7 cellular contexts compared by ENCODE assay signal in the genomic region with DNA sequence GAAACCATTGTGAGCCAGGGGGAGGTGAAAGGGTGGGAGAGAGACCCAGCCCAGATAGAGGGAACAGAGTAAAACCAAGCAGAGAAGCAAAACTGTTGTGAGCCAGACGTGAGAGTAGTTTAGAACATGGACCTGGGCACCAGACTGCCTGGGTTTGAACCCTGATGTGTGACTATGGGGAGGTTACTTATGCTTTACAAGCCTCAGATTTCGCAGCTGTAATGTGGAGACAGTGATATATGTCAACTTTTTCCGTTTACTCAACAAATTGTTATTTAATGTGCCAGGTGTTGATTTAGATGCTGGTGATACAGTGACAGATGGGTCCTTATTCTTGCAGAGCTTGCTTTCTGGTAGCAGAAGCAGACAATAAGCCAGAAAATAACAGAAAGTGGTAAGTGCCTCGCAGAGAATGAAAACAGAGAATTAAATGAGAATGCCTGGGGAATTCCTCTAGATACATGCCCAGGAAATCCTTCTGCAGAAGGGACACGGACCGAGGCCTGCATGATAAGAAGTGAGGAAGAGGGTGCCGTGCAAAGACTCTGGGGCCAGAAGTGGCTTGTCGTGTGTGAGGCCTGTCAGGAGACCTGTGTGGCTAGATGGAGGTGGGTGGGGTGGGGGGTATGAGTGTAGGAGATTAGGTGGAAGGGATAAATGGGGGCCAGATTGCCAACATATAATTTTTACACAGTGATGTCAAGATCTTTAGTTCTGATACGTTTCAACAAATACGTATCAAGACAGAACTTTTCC. TPM values are rescaled to one million over a fixed set of nuclear protein-coding genes. Genes with fewer than 3 reads are reported as not detected.
A peak's percentile ranks its signal among the peaks of the same experiment; 100 is the strongest.
DNase-seq lines count a peak whose midpoint lies in the region; ATAC-seq, FAIRE-seq and TF ChIP-seq lines count a peak whose summit lies in the region.

No MANE protein-coding gene starts in this region.

- H4K20me1 ChIP-seq in OCI-LY3 (ENCODE audit: insufficient read depth, low read length) (peaks cover 15% of the 10 kb centered on the region), keratinocyte (ENCODE audit: control insufficient read depth, extremely low read depth, insufficient read depth, low read length) (no peaks in the 10 kb centered on the region)

- H3K4me2 ChIP-seq in OCI-LY3 (ENCODE audit: low read length) (peak overlapping the region; percentile 51), keratinocyte (ENCODE audit: control insufficient read depth, extremely low read depth, insufficient read depth, low read depth, low read length) (peak overlapping the region; percentile 35)

- H3K27ac ChIP-seq in OCI-LY3 (ENCODE audit: low read length) (peak overlapping the region; percentile 40), keratinocyte (ENCODE audit: control insufficient read depth, insufficient read depth, low read length) (peak overlapping the region; percentile 61)

- dilution Hi-C loops in keratinocyte (cut with MboI; ENCODE audit: extremely low pct_ligation_motif_present, low sequenced_read_pairs) = no loop called here

- peak overlapping the region; percentile 8; the same call in 1 of the 2 replicates for H3K9ac ChIP-seq in OCI-LY3 (ENCODE audit: low read length)
- peak overlapping the region; percentile 11 for H3K9ac ChIP-seq in keratinocyte (ENCODE audit: control insufficient read depth, extremely low read depth, insufficient read depth, low read length)

- DNase-seq in keratinocyte (ENCODE audit: low read depth, low spot score) (no peak), islet precursor cell (no peak), NCI-H2081 (lab: John Stamatoyannopoulos, UW) (no peak), AG20443 (ENCODE audit: low spot score) (no peak)

- H3K9me3 ChIP-seq in OCI-LY3 (ENCODE audit: insufficient read depth, low read length) (no peaks in the 10 kb centered on the region), keratinocyte (ENCODE audit: control insufficient read depth, low read depth, low read length) (no peaks in the 10 kb centered on the region)

- H3K9me1 ChIP-seq in keratinocyte (ENCODE audit: control insufficient read depth, extremely low read depth, insufficient read depth, low read length) = no peaks in the 10 kb centered on the region

- H3K79me2 ChIP-seq in OCI-LY3 (ENCODE audit: low read length) (peaks cover 20% of the 10 kb centered on the region; the same call in 1 of the 2 replicates), keratinocyte (ENCODE audit: control insufficient read depth, insufficient read depth, low read length) (no peaks in the 10 kb centered on the region)

- peaks cover 44% of the 10 kb centered on the region for H3K4me1 ChIP-seq in OCI-LY3 (ENCODE audit: low read length)
- H3K4me1 ChIP-seq in keratinocyte (ENCODE audit: control insufficient read depth, extremely low read depth, insufficient read depth, low read length) = peaks cover 45% of the 10 kb centered on the region

- TF ChIP-seq CTCF in OCI-LY3 (IDR thresholded peaks at IDR 0.05; ENCODE audit: low read depth, low read length) (no peak), keratinocyte (optimal IDR thresholded peaks at IDR 0.05 in 1 of 3, IDR thresholded peaks at IDR 0.05 in 1 of 3, conservative IDR thresholded peaks at IDR 0.05 in 1 of 3; ENCODE audit: extremely low read depth in 1 of 3, insufficient read depth in 2 of 3, low read length in 3 of 3) (no peak)

- FAIRE-seq in keratinocyte (lab: Jason Lieb, UNC) = no peak

- ATAC-seq in GM18909 (IDR thresholded peaks at IDR 0.05; ENCODE audit: poor library complexity, unreplicated experiment) = peak; percentile 11
- ATAC-seq in HG02588 (IDR thresholded peaks at IDR 0.05; ENCODE audit: unreplicated experiment) = peak; percentile 4

- no peaks in the 10 kb centered on the region for H3K27me3 ChIP-seq in OCI-LY3 (ENCODE audit: low read depth, low read length)
- H3K27me3 ChIP-seq in keratinocyte (ENCODE audit: control insufficient read depth, extremely low read depth, insufficient read depth, low read length) = no peaks in the 10 kb centered on the region

- H3K4me3 ChIP-seq in OCI-LY3 (ENCODE audit: low read length) (peak overlapping the region; percentile 16), keratinocyte (ENCODE audit: control insufficient read depth in 2 of 3, extremely low read depth in 1 of 3, insufficient read depth in 2 of 3, low read depth in 1 of 3, low read length in 3 of 3) (no peak overlapping the region)

- H3K36me3 ChIP-seq in OCI-LY3 (replicated peaks; ENCODE audit: low read depth, low read length) (peaks cover 3% of the 10 kb centered on the region), keratinocyte (ENCODE audit: control insufficient read depth in 2 of 2, extremely low read depth in 1 of 2, insufficient read depth in 2 of 2, low read length in 2 of 2) (no peaks in the 10 kb centered on the region)

- H2AFZ ChIP-seq in OCI-LY3 (ENCODE audit: low read depth, low read length) = no peak overlapping the region
- H2AFZ ChIP-seq in keratinocyte (ENCODE audit: control insufficient read depth, low read length) = no peak overlapping the region

RNA-seq across cellular contexts. Expression of gene KAT2B, which starts 15.0 kb away (rescaled TPM):
- 3.3 to 4.6 TPM (median 3.7 TPM) in 3 replicates for polyA plus RNA-seq in keratinocyte
- 27.3 TPM for polyA plus RNA-seq in keratinocyte (2011; ENCODE audit: low read depth)
- polyA plus RNA-seq in keratinocyte (2011; cell fraction: cytosol; rRNA removed) = 2.9 and 5.7 TPM in 2 replicates
- polyA plus RNA-seq in keratinocyte (2011; cell fraction: nucleus; rRNA removed) = 3.9 and 5.5 TPM in 2 replicates
- 3.0 and 8.2 TPM in 2 replicates for polyA plus RNA-seq in keratinocyte (2012; ENCODE audit: low replicate concordance)
- 1.4 to 6.0 TPM (median 2.1 TPM) in 3 replicates for polyA minus RNA-seq in keratinocyte
- 3.8 TPM for polyA minus RNA-seq in keratinocyte (2011; cell fraction: cytosol; rRNA and poly(A)+ RNA removed)
- polyA minus RNA-seq in keratinocyte (2011; cell fraction: nucleus; rRNA and poly(A)+ RNA removed) = 5.0 and 5.3 TPM in 2 replicates

RNA-seq across cellular contexts. Expression of gene PP2D1, which starts 43.1 kb away (rescaled TPM):
- polyA plus RNA-seq in keratinocyte = not detected in 3 replicates
- not detected for polyA plus RNA-seq in keratinocyte (2011; ENCODE audit: low read depth)
- not detected in 2 replicates for polyA plus RNA-seq in keratinocyte (2011; cell fraction: cytosol; rRNA removed)
- polyA plus RNA-seq in keratinocyte (2011; cell fraction: nucleus; rRNA removed) = not detected in 2 replicates
- 0.16 and 0.35 TPM in 2 replicates for polyA plus RNA-seq in keratinocyte (2012; ENCODE audit: low replicate concordance)
- not detected in 3 replicates for polyA minus RNA-seq in keratinocyte
- polyA minus RNA-seq in keratinocyte (2011; cell fraction: cytosol; rRNA and poly(A)+ RNA removed) = not detected
- polyA minus RNA-seq in keratinocyte (2011; cell fraction: nucleus; rRNA and poly(A)+ RNA removed) = not detected in 2 replicates
